Comparison of ENCODE assay signal across 1 cellular context in the genomic region with DNA sequence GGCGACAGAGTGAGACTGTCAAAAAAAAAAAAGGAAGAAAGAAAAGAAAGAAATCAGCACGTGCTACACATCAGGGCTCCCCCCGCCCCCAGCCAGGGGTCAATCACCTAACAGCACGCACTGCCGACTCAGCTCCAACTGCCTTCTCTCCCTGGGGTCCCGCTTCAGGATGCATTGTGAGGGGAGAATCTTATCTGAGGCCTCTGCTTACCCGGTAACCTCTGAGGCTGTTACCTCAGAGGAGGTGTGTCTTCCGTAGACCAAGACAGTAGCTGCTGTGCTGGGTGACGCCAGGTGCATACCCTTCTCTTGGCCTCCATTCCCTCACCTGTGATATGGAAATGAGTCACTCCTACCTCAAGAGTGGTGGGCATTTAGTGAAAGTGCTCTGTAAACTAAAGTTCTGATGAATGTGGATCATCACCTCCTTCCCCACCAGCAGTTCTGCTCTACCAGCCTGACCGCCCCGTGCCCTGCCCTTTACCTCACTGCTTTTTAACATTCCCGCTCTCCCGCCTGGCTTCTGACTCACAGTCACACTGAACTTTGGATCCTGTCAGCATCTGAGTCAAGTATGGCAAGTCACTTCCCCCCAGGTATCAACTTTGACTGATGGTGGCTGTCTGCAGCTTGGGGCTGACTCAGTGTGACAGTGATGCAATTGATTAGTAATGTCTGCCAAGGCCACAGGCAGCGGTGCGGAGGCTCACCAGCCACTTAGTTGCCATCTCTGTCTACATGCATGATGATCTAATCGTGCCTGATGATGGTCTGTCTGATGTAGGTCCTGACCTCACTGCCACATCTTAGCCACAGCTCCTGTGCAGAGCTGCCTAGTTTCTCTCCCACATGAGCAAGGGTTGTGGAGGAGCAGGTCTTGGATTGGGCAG.
TF ChIP-seq lines count a peak whose summit lies in the region.

No MANE protein-coding gene starts in this region.

TF ChIP-seq in HepG2, 621 proteins besides CTCF, POLR2A, EP300 and RAD21 (continued from another document and continues in another):
- TF ChIP-seq, protein P1, sequence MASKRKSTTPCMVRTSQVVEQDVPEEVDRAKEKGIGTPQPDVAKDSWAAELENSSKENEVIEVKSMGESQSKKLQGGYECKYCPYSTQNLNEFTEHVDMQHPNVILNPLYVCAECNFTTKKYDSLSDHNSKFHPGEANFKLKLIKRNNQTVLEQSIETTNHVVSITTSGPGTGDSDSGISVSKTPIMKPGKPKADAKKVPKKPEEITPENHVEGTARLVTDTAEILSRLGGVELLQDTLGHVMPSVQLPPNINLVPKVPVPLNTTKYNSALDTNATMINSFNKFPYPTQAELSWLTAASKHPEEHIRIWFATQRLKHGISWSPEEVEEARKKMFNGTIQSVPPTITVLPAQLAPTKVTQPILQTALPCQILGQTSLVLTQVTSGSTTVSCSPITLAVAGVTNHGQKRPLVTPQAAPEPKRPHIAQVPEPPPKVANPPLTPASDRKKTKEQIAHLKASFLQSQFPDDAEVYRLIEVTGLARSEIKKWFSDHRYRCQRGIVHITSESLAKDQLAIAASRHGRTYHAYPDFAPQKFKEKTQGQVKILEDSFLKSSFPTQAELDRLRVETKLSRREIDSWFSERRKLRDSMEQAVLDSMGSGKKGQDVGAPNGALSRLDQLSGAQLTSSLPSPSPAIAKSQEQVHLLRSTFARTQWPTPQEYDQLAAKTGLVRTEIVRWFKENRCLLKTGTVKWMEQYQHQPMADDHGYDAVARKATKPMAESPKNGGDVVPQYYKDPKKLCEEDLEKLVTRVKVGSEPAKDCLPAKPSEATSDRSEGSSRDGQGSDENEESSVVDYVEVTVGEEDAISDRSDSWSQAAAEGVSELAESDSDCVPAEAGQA (IDR thresholded peaks at IDR 0.05; ENCODE audit: low read depth), result peak; percentile 90
- TF ChIP-seq, protein P1 (CRISPR knock-in tag; IDR thresholded peaks at IDR 0.05; ENCODE audit: borderline replicate concordance), result no peak
- TF ChIP-seq TARDBP (CRISPR knock-in tag; IDR thresholded peaks at IDR 0.05) (peak; percentile 98), JUND (CRISPR knock-in tag; IDR thresholded peaks at IDR 0.05) (peak; percentile 98), CENPX (CRISPR knock-in tag; IDR thresholded peaks at IDR 0.05) (no peak), SALL1 (CRISPR knock-in tag; IDR thresholded peaks at IDR 0.05) (peak; percentile 98), CC2D1A (CRISPR knock-in tag; IDR thresholded peaks at IDR 0.05) (0 out of 2 replicates have a peak, but pooled peaks have one; percentile 73), MYC (CRISPR knock-in tag; IDR thresholded peaks at IDR 0.05; ENCODE audit: borderline replicate concordance) (peak; percentile 57; the same call in 1 of the 2 replicates), PRPF4 (IDR thresholded peaks at IDR 0.05; ENCODE audit: low read depth, low read length, poor library complexity, severe bottlenecking) (no peak), MYNN (CRISPR knock-in tag; IDR thresholded peaks at IDR 0.05; ENCODE audit: low read depth) (no peak), ADNP (CRISPR knock-in tag; IDR thresholded peaks at IDR 0.05) (0 out of 2 replicates have a peak, but pooled peaks have one; percentile 52), THAP11 (CRISPR knock-in tag; IDR thresholded peaks at IDR 0.05) (peak; percentile 90), MAFG (CRISPR knock-in tag; IDR thresholded peaks at IDR 0.05) (0 out of 2 replicates have a peak, but pooled peaks have one; percentile 35), ZNF841 (CRISPR knock-in tag; IDR thresholded peaks at IDR 0.05; ENCODE audit: borderline replicate concordance) (0 out of 2 replicates have a peak, but pooled peaks have one; percentile 20), BRCA1 (CRISPR knock-in tag; IDR thresholded peaks at IDR 0.05) (no peak), ZNF790 (CRISPR knock-in tag; IDR thresholded peaks at IDR 0.05; ENCODE audit: borderline replicate concordance) (no peak), PRMT3 (CRISPR knock-in tag; IDR thresholded peaks at IDR 0.05; ENCODE audit: borderline replicate concordance, low read depth) (no peak), NR1H2 (CRISPR knock-in tag; IDR thresholded peaks at IDR 0.05; ENCODE audit: borderline replicate concordance, low read depth) (no peak), XBP1 (CRISPR knock-in tag; IDR thresholded peaks at IDR 0.05) (no peak), ZNF563 (CRISPR knock-in tag; IDR thresholded peaks at IDR 0.05) (peak; percentile 11; the same call in 1 of the 2 replicates)
- TF ChIP-seq, protein P2, sequence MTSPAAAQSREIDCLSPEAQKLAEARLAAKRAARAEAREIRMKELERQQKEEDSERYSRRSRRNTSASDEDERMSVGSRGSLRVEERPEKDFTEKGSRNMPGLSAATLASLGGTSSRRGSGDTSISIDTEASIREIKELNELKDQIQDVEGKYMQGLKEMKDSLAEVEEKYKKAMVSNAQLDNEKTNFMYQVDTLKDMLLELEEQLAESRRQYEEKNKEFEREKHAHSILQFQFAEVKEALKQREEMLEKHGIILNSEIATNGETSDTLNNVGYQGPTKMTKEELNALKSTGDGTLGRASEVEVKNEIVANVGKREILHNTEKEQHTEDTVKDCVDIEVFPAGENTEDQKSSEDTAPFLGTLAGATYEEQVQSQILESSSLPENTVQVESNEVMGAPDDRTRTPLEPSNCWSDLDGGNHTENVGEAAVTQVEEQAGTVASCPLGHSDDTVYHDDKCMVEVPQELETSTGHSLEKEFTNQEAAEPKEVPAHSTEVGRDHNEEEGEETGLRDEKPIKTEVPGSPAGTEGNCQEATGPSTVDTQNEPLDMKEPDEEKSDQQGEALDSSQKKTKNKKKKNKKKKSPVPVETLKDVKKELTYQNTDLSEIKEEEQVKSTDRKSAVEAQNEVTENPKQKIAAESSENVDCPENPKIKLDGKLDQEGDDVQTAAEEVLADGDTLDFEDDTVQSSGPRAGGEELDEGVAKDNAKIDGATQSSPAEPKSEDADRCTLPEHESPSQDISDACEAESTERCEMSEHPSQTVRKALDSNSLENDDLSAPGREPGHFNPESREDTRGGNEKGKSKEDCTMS (CRISPR knock-in tag; conservative IDR thresholded peaks at IDR 0.05), result no peak
- TF ChIP-seq, protein P3, sequence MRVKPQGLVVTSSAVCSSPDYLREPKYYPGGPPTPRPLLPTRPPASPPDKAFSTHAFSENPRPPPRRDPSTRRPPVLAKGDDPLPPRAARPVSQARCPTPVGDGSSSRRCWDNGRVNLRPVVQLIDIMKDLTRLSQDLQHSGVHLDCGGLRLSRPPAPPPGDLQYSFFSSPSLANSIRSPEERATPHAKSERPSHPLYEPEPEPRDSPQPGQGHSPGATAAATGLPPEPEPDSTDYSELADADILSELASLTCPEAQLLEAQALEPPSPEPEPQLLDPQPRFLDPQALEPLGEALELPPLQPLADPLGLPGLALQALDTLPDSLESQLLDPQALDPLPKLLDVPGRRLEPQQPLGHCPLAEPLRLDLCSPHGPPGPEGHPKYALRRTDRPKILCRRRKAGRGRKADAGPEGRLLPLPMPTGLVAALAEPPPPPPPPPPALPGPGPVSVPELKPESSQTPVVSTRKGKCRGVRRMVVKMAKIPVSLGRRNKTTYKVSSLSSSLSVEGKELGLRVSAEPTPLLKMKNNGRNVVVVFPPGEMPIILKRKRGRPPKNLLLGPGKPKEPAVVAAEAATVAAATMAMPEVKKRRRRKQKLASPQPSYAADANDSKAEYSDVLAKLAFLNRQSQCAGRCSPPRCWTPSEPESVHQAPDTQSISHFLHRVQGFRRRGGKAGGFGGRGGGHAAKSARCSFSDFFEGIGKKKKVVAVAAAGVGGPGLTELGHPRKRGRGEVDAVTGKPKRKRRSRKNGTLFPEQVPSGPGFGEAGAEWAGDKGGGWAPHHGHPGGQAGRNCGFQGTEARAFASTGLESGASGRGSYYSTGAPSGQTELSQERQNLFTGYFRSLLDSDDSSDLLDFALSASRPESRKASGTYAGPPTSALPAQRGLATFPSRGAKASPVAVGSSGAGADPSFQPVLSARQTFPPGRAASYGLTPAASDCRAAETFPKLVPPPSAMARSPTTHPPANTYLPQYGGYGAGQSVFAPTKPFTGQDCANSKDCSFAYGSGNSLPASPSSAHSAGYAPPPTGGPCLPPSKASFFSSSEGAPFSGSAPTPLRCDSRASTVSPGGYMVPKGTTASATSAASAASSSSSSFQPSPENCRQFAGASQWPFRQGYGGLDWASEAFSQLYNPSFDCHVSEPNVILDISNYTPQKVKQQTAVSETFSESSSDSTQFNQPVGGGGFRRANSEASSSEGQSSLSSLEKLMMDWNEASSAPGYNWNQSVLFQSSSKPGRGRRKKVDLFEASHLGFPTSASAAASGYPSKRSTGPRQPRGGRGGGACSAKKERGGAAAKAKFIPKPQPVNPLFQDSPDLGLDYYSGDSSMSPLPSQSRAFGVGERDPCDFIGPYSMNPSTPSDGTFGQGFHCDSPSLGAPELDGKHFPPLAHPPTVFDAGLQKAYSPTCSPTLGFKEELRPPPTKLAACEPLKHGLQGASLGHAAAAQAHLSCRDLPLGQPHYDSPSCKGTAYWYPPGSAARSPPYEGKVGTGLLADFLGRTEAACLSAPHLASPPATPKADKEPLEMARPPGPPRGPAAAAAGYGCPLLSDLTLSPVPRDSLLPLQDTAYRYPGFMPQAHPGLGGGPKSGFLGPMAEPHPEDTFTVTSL (CRISPR knock-in tag; IDR thresholded peaks at IDR 0.05; ENCODE audit: borderline replicate concordance), result peak; percentile 95
- TF ChIP-seq, protein P4, sequence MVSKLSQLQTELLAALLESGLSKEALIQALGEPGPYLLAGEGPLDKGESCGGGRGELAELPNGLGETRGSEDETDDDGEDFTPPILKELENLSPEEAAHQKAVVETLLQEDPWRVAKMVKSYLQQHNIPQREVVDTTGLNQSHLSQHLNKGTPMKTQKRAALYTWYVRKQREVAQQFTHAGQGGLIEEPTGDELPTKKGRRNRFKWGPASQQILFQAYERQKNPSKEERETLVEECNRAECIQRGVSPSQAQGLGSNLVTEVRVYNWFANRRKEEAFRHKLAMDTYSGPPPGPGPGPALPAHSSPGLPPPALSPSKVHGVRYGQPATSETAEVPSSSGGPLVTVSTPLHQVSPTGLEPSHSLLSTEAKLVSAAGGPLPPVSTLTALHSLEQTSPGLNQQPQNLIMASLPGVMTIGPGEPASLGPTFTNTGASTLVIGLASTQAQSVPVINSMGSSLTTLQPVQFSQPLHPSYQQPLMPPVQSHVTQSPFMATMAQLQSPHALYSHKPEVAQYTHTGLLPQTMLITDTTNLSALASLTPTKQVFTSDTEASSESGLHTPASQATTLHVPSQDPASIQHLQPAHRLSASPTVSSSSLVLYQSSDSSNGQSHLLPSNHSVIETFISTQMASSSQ (IDR thresholded peaks at IDR 0.05; ENCODE audit: low read depth), result no peak; the same call in 1 of the 2 replicates
- TF ChIP-seq, protein P4 (CRISPR knock-in tag; IDR thresholded peaks at IDR 0.05; ENCODE audit: borderline replicate concordance), result peak; percentile 74; the same call in 1 of the 2 replicates
- TF ChIP-seq, protein P5, sequence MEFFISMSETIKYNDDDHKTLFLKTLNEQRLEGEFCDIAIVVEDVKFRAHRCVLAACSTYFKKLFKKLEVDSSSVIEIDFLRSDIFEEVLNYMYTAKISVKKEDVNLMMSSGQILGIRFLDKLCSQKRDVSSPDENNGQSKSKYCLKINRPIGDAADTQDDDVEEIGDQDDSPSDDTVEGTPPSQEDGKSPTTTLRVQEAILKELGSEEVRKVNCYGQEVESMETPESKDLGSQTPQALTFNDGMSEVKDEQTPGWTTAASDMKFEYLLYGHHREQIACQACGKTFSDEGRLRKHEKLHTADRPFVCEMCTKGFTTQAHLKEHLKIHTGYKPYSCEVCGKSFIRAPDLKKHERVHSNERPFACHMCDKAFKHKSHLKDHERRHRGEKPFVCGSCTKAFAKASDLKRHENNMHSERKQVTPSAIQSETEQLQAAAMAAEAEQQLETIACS (CRISPR knock-in tag; IDR thresholded peaks at IDR 0.05), result no peak
- TF ChIP-seq, protein P6, sequence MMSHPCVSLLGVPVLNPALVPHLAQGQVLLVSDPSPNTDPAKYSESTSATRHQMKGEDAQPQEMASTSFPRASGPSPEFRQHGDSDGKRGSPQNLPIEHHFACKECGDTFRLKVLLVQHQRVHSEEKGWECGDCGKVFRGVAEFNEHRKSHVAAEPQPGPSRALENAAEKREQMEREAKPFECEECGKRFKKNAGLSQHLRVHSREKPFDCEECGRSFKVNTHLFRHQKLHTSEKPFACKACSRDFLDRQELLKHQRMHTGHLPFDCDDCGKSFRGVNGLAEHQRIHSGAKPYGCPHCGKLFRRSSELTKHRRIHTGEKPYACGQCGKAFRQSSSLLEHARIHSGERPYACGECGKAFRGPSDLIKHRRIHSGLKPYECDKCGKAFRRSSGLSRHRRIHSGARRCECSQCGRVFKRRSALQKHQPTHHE (CRISPR knock-in tag; IDR thresholded peaks at IDR 0.05; ENCODE audit: borderline replicate concordance), result peak; percentile 81; the same call in 1 of the 2 replicates
- TF ChIP-seq, protein P7, sequence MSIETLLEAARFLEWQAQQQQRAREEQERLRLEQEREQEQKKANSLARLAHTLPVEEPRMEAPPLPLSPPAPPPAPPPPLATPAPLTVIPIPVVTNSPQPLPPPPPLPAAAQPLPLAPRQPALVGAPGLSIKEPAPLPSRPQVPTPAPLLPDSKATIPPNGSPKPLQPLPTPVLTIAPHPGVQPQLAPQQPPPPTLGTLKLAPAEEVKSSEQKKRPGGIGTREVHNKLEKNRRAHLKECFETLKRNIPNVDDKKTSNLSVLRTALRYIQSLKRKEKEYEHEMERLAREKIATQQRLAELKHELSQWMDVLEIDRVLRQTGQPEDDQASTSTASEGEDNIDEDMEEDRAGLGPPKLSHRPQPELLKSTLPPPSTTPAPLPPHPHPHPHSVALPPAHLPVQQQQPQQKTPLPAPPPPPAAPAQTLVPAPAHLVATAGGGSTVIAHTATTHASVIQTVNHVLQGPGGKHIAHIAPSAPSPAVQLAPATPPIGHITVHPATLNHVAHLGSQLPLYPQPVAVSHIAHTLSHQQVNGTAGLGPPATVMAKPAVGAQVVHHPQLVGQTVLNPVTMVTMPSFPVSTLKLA (IDR thresholded peaks at IDR 0.05), result peak; percentile 76
